In genomic region chr2:177338177-177338721, GRCh38 we compare ENCODE assay signal across 11 cellular contexts. TPM values are rescaled to one million over a fixed set of nuclear protein-coding genes. Genes with fewer than 3 reads are reported as not detected.
DNase-seq lines count a peak whose midpoint lies in the region; ATAC-seq, FAIRE-seq and TF ChIP-seq lines count a peak whose summit lies in the region.
"Had no signal": no experiment of that assay in that cellular context is flagged by ENCODE, and none has a peak within 500 bp of the region (broad histone marks: within the 10 kb centered on the region; RNA-seq: fewer than 3 reads in every experiment).

No MANE protein-coding gene starts in this region.

- DNase-seq in Calu3 = peak; percentile 42
- peak; percentile 10 for DNase-seq in T1000 (lab: John Stamatoyannopoulos, UW)
- DNase-seq in keratinocyte (ENCODE audit: low read depth, low spot score) = no peak
- DNase-seq in stimulated activated CD4-positive, alpha-beta T cell treated with anti-CD3 and anti-CD28 coated beads, Interleukin-4, amount 100 ng/mL, for 1 hour = no peak
- no peak for DNase-seq in HAP-1 (ENCODE audit: low spot score in 2 of 2)
- DNase-seq: activated naive CD4-positive, alpha-beta T cell treated with anti-CD3 and anti-CD28 coated beads, Interleukin-2, amount 10 ng/mL, durations not matched to agents 7 days and 5 days; NCI-H1930 had no signal

- H3K27ac Mint-ChIP-seq in Calu3 (ENCODE audit: unreplicated experiment) = peak overlapping the region; percentile 97
- H3K27ac Mint-ChIP-seq: activated naive CD4-positive, alpha-beta T cell treated with anti-CD3 and anti-CD28 coated beads, Interleukin-2, amount 10 ng/mL, durations not matched to agents 7 days and 5 days had no signal

- H3K79me2 ChIP-seq in keratinocyte (ENCODE audit: control insufficient read depth, insufficient read depth, low read length) = no peaks in the 10 kb centered on the region

- no peak overlapping the region for H3K4me3 ChIP-seq in HUES6 (ENCODE audit: low read depth, low read length)
- H3K4me3 ChIP-seq in keratinocyte (ENCODE audit: control insufficient read depth in 2 of 3, extremely low read depth in 1 of 3, insufficient read depth in 2 of 3, low read depth in 1 of 3, low read length in 3 of 3) = no peak overlapping the region
- no peak overlapping the region for H3K4me3 ChIP-seq in HAP-1

- H3K9me3 ChIP-seq in HUES6 (ENCODE audit: control insufficient read depth, insufficient read depth, low read depth, low read length) (no peaks in the 10 kb centered on the region), keratinocyte (ENCODE audit: control insufficient read depth, low read depth, low read length) (no peaks in the 10 kb centered on the region), HAP-1 (no peaks in the 10 kb centered on the region)

- no peak overlapping the region for H2AFZ ChIP-seq in keratinocyte (ENCODE audit: control insufficient read depth, low read length)

- peak overlapping the region; percentile 35 for H3K4me3 Mint-ChIP-seq in Calu3 (ENCODE audit: low read depth, unreplicated experiment)
- H3K4me3 Mint-ChIP-seq: activated naive CD4-positive, alpha-beta T cell treated with anti-CD3 and anti-CD28 coated beads, Interleukin-2, amount 10 ng/mL, durations not matched to agents 7 days and 5 days; neural crest cell had no signal

- intact Hi-C loops in Calu3 (cut with micrococcal nuclease; ENCODE audit: unreplicated experiment) = loop anchor here (5.0 to 10.0 kb wide), 2 partner anchors 59 to 417 kb away; no protein-coding TSS in a partner anchor

- in situ Hi-C loops in HAP-1 (cut with MboI; ENCODE audit: low sequenced_read_pairs) = loop anchor here (10.0 kb wide), 2 partner anchors 73 to 387 kb away; partner anchors contain the start of gene NFE2L2

- peaks cover 3% of the 10 kb centered on the region; the same call in 1 of the 2 replicates for H3K4me1 ChIP-seq in HUES6 (ENCODE audit: control insufficient read depth, insufficient read depth, low read length)
- H3K4me1 ChIP-seq in keratinocyte (ENCODE audit: control insufficient read depth, extremely low read depth, insufficient read depth, low read length) = peaks cover 9% of the 10 kb centered on the region
- H3K4me1 ChIP-seq in HAP-1 = no peaks in the 10 kb centered on the region

- peak overlapping the region; percentile 25 for H3K4me2 ChIP-seq in keratinocyte (ENCODE audit: control insufficient read depth, extremely low read depth, insufficient read depth, low read depth, low read length)

- no peaks in the 10 kb centered on the region for H3K9me3 Mint-ChIP-seq in Calu3 (ENCODE audit: low read depth, unreplicated experiment)
- H3K9me3 Mint-ChIP-seq: activated naive CD4-positive, alpha-beta T cell treated with anti-CD3 and anti-CD28 coated beads, Interleukin-2, amount 10 ng/mL, durations not matched to agents 7 days and 5 days; neural crest cell had no signal

- no TSS peak for BruUV-seq in Calu3 (replicated peaks; lab: Mats Ljungman, UMichigan)

- H3K27ac ChIP-seq in HUES6 (ENCODE audit: low read depth, low read length) (peak overlapping the region; percentile 1; the same call in 1 of the 2 replicates), keratinocyte (ENCODE audit: control insufficient read depth, insufficient read depth, low read length) (peak overlapping the region; percentile 43)

- H3K27me3 ChIP-seq in HUES6 (ENCODE audit: control insufficient read depth, insufficient read depth, low read length) (no peaks in the 10 kb centered on the region), keratinocyte (ENCODE audit: control insufficient read depth, extremely low read depth, insufficient read depth, low read length) (no peaks in the 10 kb centered on the region), HAP-1 (ENCODE audit: low read depth) (no peaks in the 10 kb centered on the region)

- H3K36me3 Mint-ChIP-seq in Calu3 (ENCODE audit: insufficient read depth, unreplicated experiment) = peaks cover 14% of the 10 kb centered on the region
- H3K36me3 Mint-ChIP-seq: activated naive CD4-positive, alpha-beta T cell treated with anti-CD3 and anti-CD28 coated beads, Interleukin-2, amount 10 ng/mL, durations not matched to agents 7 days and 5 days had no signal

- no peaks in the 10 kb centered on the region for H3K27me3 Mint-ChIP-seq in Calu3 (ENCODE audit: unreplicated experiment)
- H3K27me3 Mint-ChIP-seq: activated naive CD4-positive, alpha-beta T cell treated with anti-CD3 and anti-CD28 coated beads, Interleukin-2, amount 10 ng/mL, durations not matched to agents 7 days and 5 days had no signal

- no peaks in the 10 kb centered on the region for H4K20me1 ChIP-seq in keratinocyte (ENCODE audit: control insufficient read depth, extremely low read depth, insufficient read depth, low read length)

- no peaks in the 10 kb centered on the region for H3K9me1 ChIP-seq in keratinocyte (ENCODE audit: control insufficient read depth, extremely low read depth, insufficient read depth, low read length)

- H3K4me1 Mint-ChIP-seq in Calu3 (ENCODE audit: low read depth, unreplicated experiment) = peaks cover 28% of the 10 kb centered on the region
- H3K4me1 Mint-ChIP-seq: activated naive CD4-positive, alpha-beta T cell treated with anti-CD3 and anti-CD28 coated beads, Interleukin-2, amount 10 ng/mL, durations not matched to agents 7 days and 5 days; neural crest cell had no signal

- H3K9ac ChIP-seq in HUES6 (ENCODE audit: low read length) = no peak overlapping the region
- H3K9ac ChIP-seq in keratinocyte (ENCODE audit: control insufficient read depth, extremely low read depth, insufficient read depth, low read length) = no peak overlapping the region

- H3K36me3 ChIP-seq in HUES6 (ENCODE audit: control insufficient read depth, insufficient read depth, low read length) (no peaks in the 10 kb centered on the region), keratinocyte (ENCODE audit: control insufficient read depth in 2 of 2, extremely low read depth in 1 of 2, insufficient read depth in 2 of 2, low read length in 2 of 2) (no peaks in the 10 kb centered on the region), HAP-1 (replicated peaks) (no peaks in the 10 kb centered on the region)

- ATAC-seq in GM18517 (IDR thresholded peaks at IDR 0.05; ENCODE audit: unreplicated experiment) = no peak
- no peak for ATAC-seq in GM21737 (IDR thresholded peaks at IDR 0.05; ENCODE audit: unreplicated experiment)

- dilution Hi-C loops in keratinocyte (cut with MboI; ENCODE audit: extremely low pct_ligation_motif_present, low sequenced_read_pairs) = no loop called here

- TF ChIP-seq CTCF in Calu3 (IDR thresholded peaks at IDR 0.05; ENCODE audit: unreplicated experiment) (no peak), keratinocyte (optimal IDR thresholded peaks at IDR 0.05 in 1 of 3, IDR thresholded peaks at IDR 0.05 in 1 of 3, conservative IDR thresholded peaks at IDR 0.05 in 1 of 3; ENCODE audit: extremely low read depth in 1 of 3, insufficient read depth in 2 of 3, low read length in 3 of 3) (no peak)

- FAIRE-seq in keratinocyte (lab: Jason Lieb, UNC) = peak; percentile 87

- CTCF ChIA-PET in Calu3 (lab: Charles Lee) = interaction anchor here (0.8 to 1.7 kb wide), 3 partner anchors 78 to 174 kb away, joined by 4 to 8 read pairs (median 6); no protein-coding TSS in a partner anchor

RNA-seq across cellular contexts. Expression of gene AGPS, which starts 54.3 kb away (rescaled TPM):
- 55.2 and 69.9 TPM in 2 replicates for total RNA-seq in Calu3 (2022)
- polyA plus RNA-seq in keratinocyte = 14.1 to 28.0 TPM (median 15.7 TPM) in 3 replicates
- polyA plus RNA-seq in keratinocyte (2011; ENCODE audit: low read depth) = 41.7 TPM
- 11.8 and 23.3 TPM in 2 replicates for polyA plus RNA-seq in keratinocyte (2011; cell fraction: cytosol; rRNA removed)
- 11.5 and 16.7 TPM in 2 replicates for polyA plus RNA-seq in keratinocyte (2011; cell fraction: nucleus; rRNA removed)
- polyA plus RNA-seq in keratinocyte (2012; ENCODE audit: low replicate concordance) = 13.3 and 22.0 TPM in 2 replicates
- polyA minus RNA-seq in keratinocyte = 2.2 to 34.0 TPM (median 10.7 TPM) in 3 replicates
- 27.0 TPM for polyA minus RNA-seq in keratinocyte (2011; cell fraction: cytosol; rRNA and poly(A)+ RNA removed)
- polyA minus RNA-seq in keratinocyte (2011; cell fraction: nucleus; rRNA and poly(A)+ RNA removed) = 13.7 and 31.5 TPM in 2 replicates

Comparison
In these comparisons a context has a peak if more than half of its experiments do, and no peak if none do; other contexts are left out.
1. DNase-seq: peak in Calu3 (single experiment) and T1000 (single experiment); none in keratinocyte (single experiment), stimulated activated CD4-positive, alpha-beta T cell treated with anti-CD3 and anti-CD28 coated beads, Interleukin-4, amount 100 ng/mL, for 1 hour (single experiment) and HAP-1 (0 of 2).